ENCODE assay signal across 13 cellular contexts in genomic region chr2:214801068-214801467, GRCh38.
"Had no signal": no experiment of that assay in that cellular context is flagged by ENCODE, and none has a peak within 500 bp of the region (broad histone marks: within the 10 kb centered on the region; RNA-seq: fewer than 3 reads in every experiment).

No MANE protein-coding gene starts in this region.

- ATAC-seq: left ventricle myocardium superior; naive thymus-derived CD4-positive, alpha-beta T cell had no signal

- H3K9me3 Mint-ChIP-seq: activated naive CD4-positive, alpha-beta T cell treated with anti-CD3 and anti-CD28 coated beads, Interleukin-2, amount 10 ng/mL, durations not matched to agents 7 days and 5 days; memory B cell; naive thymus-derived CD4-positive, alpha-beta T cell had no signal

- H3K4me3 ChIP-seq: colonic mucosa, mucosa of descending colon, thyroid gland had no signal

- H3K27ac ChIP-seq: colonic mucosa, parathyroid adenoma, thyroid gland had no signal

- H3K27ac Mint-ChIP-seq: activated naive CD4-positive, alpha-beta T cell treated with anti-CD3 and anti-CD28 coated beads, Interleukin-2, amount 10 ng/mL, durations not matched to agents 7 days and 5 days; memory B cell; naive thymus-derived CD4-positive, alpha-beta T cell had no signal

- H3K9ac ChIP-seq: parathyroid adenoma had no signal

- H3K4me3 Mint-ChIP-seq: activated naive CD4-positive, alpha-beta T cell treated with anti-CD3 and anti-CD28 coated beads, Interleukin-2, amount 10 ng/mL, durations not matched to agents 7 days and 5 days; brain; memory B cell; naive thymus-derived CD4-positive, alpha-beta T cell had no signal

- H3K4me1 ChIP-seq: colonic mucosa, thyroid gland had no signal

- H3K36me3 ChIP-seq: colonic mucosa, thyroid gland had no signal

- DNase-seq: activated naive CD4-positive, alpha-beta T cell treated with anti-CD3 and anti-CD28 coated beads, Interleukin-2, amount 10 ng/mL, durations not matched to agents 7 days and 5 days; central memory CD4-positive, alpha-beta T cell; colonic mucosa; foreskin melanocyte; left ventricle myocardium superior; mucosa of descending colon; naive thymus-derived CD4-positive, alpha-beta T cell; stimulated activated CD4-positive, alpha-beta T cell treated with anti-CD3 and anti-CD28 coated beads, Interleukin-2, amount 100 ng/mL, for 24 hours; SW 1271; thyroid gland had no signal

- H3K9me3 ChIP-seq: colonic mucosa, mucosa of descending colon, thyroid gland had no signal

- H2AFZ ChIP-seq: parathyroid adenoma had no signal

- H3K27me3 ChIP-seq: colonic mucosa, thyroid gland had no signal

- H3K27me3 Mint-ChIP-seq: activated naive CD4-positive, alpha-beta T cell treated with anti-CD3 and anti-CD28 coated beads, Interleukin-2, amount 10 ng/mL, durations not matched to agents 7 days and 5 days; brain; memory B cell; naive thymus-derived CD4-positive, alpha-beta T cell had no signal
